26 cellular contexts compared by ENCODE assay signal in genomic region chr2:102632380-102633175, GRCh38. TPM values are rescaled to one million over a fixed set of nuclear protein-coding genes. Genes with fewer than 3 reads are reported as not detected.
DNase-seq lines count a peak whose midpoint lies in the region; ATAC-seq, FAIRE-seq and TF ChIP-seq lines count a peak whose summit lies in the region.
"Had no signal": no experiment of that assay in that cellular context is flagged by ENCODE, and none has a peak within 500 bp of the region (broad histone marks: within the 10 kb centered on the region; RNA-seq: fewer than 3 reads in every experiment).

No MANE protein-coding gene starts in this region.

- H3K79me2 ChIP-seq in GM23338 (replicated peaks; ENCODE audit: insufficient read depth) (no peaks in the 10 kb centered on the region), keratinocyte (ENCODE audit: control insufficient read depth, insufficient read depth, low read length) (no peaks in the 10 kb centered on the region)

- H3K4me1 ChIP-seq in GM23338 (ENCODE audit: insufficient read depth): peaks cover 7% of the 10 kb centered on the region; the same call in 1 of the 2 replicates
- H3K4me1 ChIP-seq in keratinocyte (ENCODE audit: control insufficient read depth, extremely low read depth, insufficient read depth, low read length): peaks cover 16% of the 10 kb centered on the region
- H3K4me1 ChIP-seq: adrenal gland, body of pancreas, SJSA1 had no signal

- H3F3A ChIP-seq in GM23338 (replicated peaks; ENCODE audit: low read depth): no peaks in the 10 kb centered on the region

- H3K4me3 ChIP-seq in GM23338 (no peak overlapping the region), keratinocyte (ENCODE audit: control insufficient read depth in 2 of 3, extremely low read depth in 1 of 3, insufficient read depth in 2 of 3, low read depth in 1 of 3, low read length in 3 of 3) (no peak overlapping the region)
- H3K4me3 ChIP-seq: adrenal gland, body of pancreas, SJSA1 had no signal

- H3K9me1 ChIP-seq in keratinocyte (ENCODE audit: control insufficient read depth, extremely low read depth, insufficient read depth, low read length): no peaks in the 10 kb centered on the region

- FAIRE-seq in keratinocyte (lab: Jason Lieb, UNC): peak; percentile 75

- H3K9me2 ChIP-seq in GM23338 (ENCODE audit: insufficient read depth): no peaks in the 10 kb centered on the region

- H3K4me2 ChIP-seq in GM23338 (0 out of 2 replicates have a peak overlapping the region, but pooled peaks have one; percentile 29), keratinocyte (ENCODE audit: control insufficient read depth, extremely low read depth, insufficient read depth, low read depth, low read length) (peak overlapping the region; percentile 38)

- no peak for DNase-seq in activated CD4-positive, alpha-beta T cell treated with anti-CD3 and anti-CD28 coated beads for 36 hours
- DNase-seq in activated CD4-positive, alpha-beta T cell treated with anti-CD3 and anti-CD28 coated beads, Interleukin-2, amount 10 ng/mL, durations not matched to agents 24 days and 14 days: no peak
- DNase-seq in GM23338 (ENCODE audit: low spot score) (peak; percentile 36), keratinocyte (ENCODE audit: low read depth, low spot score) (peak; percentile 71), NCI-H82 treated with DMSO at 0.1 percent for 48 hours (lab: John Stamatoyannopoulos, UW; ENCODE audit: unreplicated experiment) (no peak)
- DNase-seq in activated effector memory CD4-positive, alpha-beta T cell treated with anti-CD3 and anti-CD28 coated beads, Interleukin-2, amount 50 U/mL, for 16 hours: no peak
- DNase-seq: activated CD4-positive, alpha-beta memory T cell treated with anti-CD3 and anti-CD28 coated beads, Interleukin-2, amount 10 ng/mL, durations not matched to agents 7 days and 5 days; activated effector memory CD4-positive, alpha-beta T cell treated with Interleukin-2 at 50 U/mL for 16 hours; adrenal gland; body of pancreas; IMR-90; NCI-H1048; NCI-H1694 treated with DMSO at 0.1 percent for 48 hours; NCI-H2171; NCI-H524; stimulated activated CD8-positive, alpha-beta memory T cell treated with anti-CD3 and anti-CD28 coated beads, Interleukin-4, amount 100 ng/mL, for 48 hours; stimulated activated naive CD8-positive, alpha-beta T cell treated with anti-CD3 and anti-CD28 coated beads, Interleukin-15, amount 100 ng/mL, for 72 hours; T-cell had no signal

- intact Hi-C loops in activated CD4-positive, alpha-beta T cell treated with anti-CD3 and anti-CD28 coated beads for 36 hours (cut with DNase I, micrococcal nuclease): no loop called here
- intact Hi-C loops in activated CD4-positive, alpha-beta T cell treated with anti-CD3 and anti-CD28 coated beads, Interleukin-2, amount 10 ng/mL, durations not matched to agents 24 days and 14 days (cut with micrococcal nuclease): no loop called here

- H3K27me3 Mint-ChIP-seq in activated CD4-positive, alpha-beta T cell treated with anti-CD3 and anti-CD28 coated beads for 36 hours: no peaks in the 10 kb centered on the region
- peaks cover 15% of the 10 kb centered on the region for H3K27me3 Mint-ChIP-seq in activated CD4-positive, alpha-beta T cell treated with anti-CD3 and anti-CD28 coated beads, Interleukin-2, amount 10 ng/mL, durations not matched to agents 24 days and 14 days
- H3K27me3 Mint-ChIP-seq in GM23338 (ENCODE audit: insufficient read depth, low read depth, poor library complexity): no peaks in the 10 kb centered on the region
- H3K27me3 Mint-ChIP-seq in activated T-helper 17 cell treated with anti-CD3 and anti-CD28 coated beads, Interleukin-2, amount 50 U/mL, for 72 hours: peaks cover 4% of the 10 kb centered on the region

- no peak overlapping the region for H3K27ac Mint-ChIP-seq in activated CD4-positive, alpha-beta T cell treated with anti-CD3 and anti-CD28 coated beads for 36 hours
- no peak overlapping the region for H3K27ac Mint-ChIP-seq in activated CD4-positive, alpha-beta T cell treated with anti-CD3 and anti-CD28 coated beads, Interleukin-2, amount 10 ng/mL, durations not matched to agents 24 days and 14 days
- H3K27ac Mint-ChIP-seq in GM23338: peak overlapping the region; percentile 13; the same call in 1 of the 2 replicates
- H3K27ac Mint-ChIP-seq in activated T-helper 17 cell treated with anti-CD3 and anti-CD28 coated beads, Interleukin-2, amount 50 U/mL, for 72 hours: no peak overlapping the region
- H3K27ac Mint-ChIP-seq: activated CD4-positive, alpha-beta memory T cell treated with anti-CD3 and anti-CD28 coated beads, Interleukin-2, amount 10 ng/mL, durations not matched to agents 7 days and 5 days; CD14-positive monocyte; nephron; T-cell had no signal

- no peak overlapping the region for H3K4me3 Mint-ChIP-seq in activated CD4-positive, alpha-beta T cell treated with anti-CD3 and anti-CD28 coated beads for 36 hours
- H3K4me3 Mint-ChIP-seq in activated CD4-positive, alpha-beta T cell treated with anti-CD3 and anti-CD28 coated beads, Interleukin-2, amount 10 ng/mL, durations not matched to agents 24 days and 14 days: no peak overlapping the region
- H3K4me3 Mint-ChIP-seq in GM23338: no peak overlapping the region
- H3K4me3 Mint-ChIP-seq in activated T-helper 17 cell treated with anti-CD3 and anti-CD28 coated beads, Interleukin-2, amount 50 U/mL, for 72 hours: no peak overlapping the region
- H3K4me3 Mint-ChIP-seq: activated CD4-positive, alpha-beta memory T cell treated with anti-CD3 and anti-CD28 coated beads, Interleukin-2, amount 10 ng/mL, durations not matched to agents 7 days and 5 days; CD14-positive monocyte; nephron; stimulated activated naive CD8-positive, alpha-beta T cell treated with anti-CD3 and anti-CD28 coated beads, Interleukin-15, amount 100 ng/mL, for 72 hours; T-cell had no signal

- no peaks in the 10 kb centered on the region for H4K20me1 ChIP-seq in GM23338 (replicated peaks; ENCODE audit: insufficient read depth)
- H4K20me1 ChIP-seq in keratinocyte (ENCODE audit: control insufficient read depth, extremely low read depth, insufficient read depth, low read length): no peaks in the 10 kb centered on the region

- no peaks in the 10 kb centered on the region for H3K36me3 ChIP-seq in GM23338 (ENCODE audit: insufficient read depth)
- no peaks in the 10 kb centered on the region for H3K36me3 ChIP-seq in keratinocyte (ENCODE audit: control insufficient read depth in 2 of 2, extremely low read depth in 1 of 2, insufficient read depth in 2 of 2, low read length in 2 of 2)
- H3K36me3 ChIP-seq: adrenal gland, SJSA1 had no signal

- peak overlapping the region; percentile 42 for H3K9ac ChIP-seq in keratinocyte (ENCODE audit: control insufficient read depth, extremely low read depth, insufficient read depth, low read length)

- no peaks in the 10 kb centered on the region for H3K36me3 Mint-ChIP-seq in activated CD4-positive, alpha-beta T cell treated with anti-CD3 and anti-CD28 coated beads for 36 hours (ENCODE audit: low read depth)
- no peaks in the 10 kb centered on the region for H3K36me3 Mint-ChIP-seq in activated CD4-positive, alpha-beta T cell treated with anti-CD3 and anti-CD28 coated beads, Interleukin-2, amount 10 ng/mL, durations not matched to agents 24 days and 14 days (ENCODE audit: low read depth)
- H3K36me3 Mint-ChIP-seq in GM23338 (ENCODE audit: low read depth): no peaks in the 10 kb centered on the region
- no peaks in the 10 kb centered on the region for H3K36me3 Mint-ChIP-seq in activated T-helper 17 cell treated with anti-CD3 and anti-CD28 coated beads, Interleukin-2, amount 50 U/mL, for 72 hours (ENCODE audit: low read depth)
- H3K36me3 Mint-ChIP-seq: CD14-positive monocyte, T-cell had no signal

- CTCF ChIA-PET in activated CD4-positive, alpha-beta T cell treated with anti-CD3 and anti-CD28 coated beads for 36 hours (lab: Charles Lee): no interaction called here

- H3K27ac ChIP-seq in GM23338 (ENCODE audit: low read depth) (no peak overlapping the region; the same call in 1 of the 2 replicates), keratinocyte (ENCODE audit: control insufficient read depth, insufficient read depth, low read length) (peak overlapping the region; percentile 81)
- H3K27ac ChIP-seq: 22Rv1, adrenal gland, body of pancreas, SJSA1 had no signal

- H3K27me3 ChIP-seq in GM23338 (ENCODE audit: insufficient read depth): no peaks in the 10 kb centered on the region
- H3K27me3 ChIP-seq in keratinocyte (ENCODE audit: control insufficient read depth, extremely low read depth, insufficient read depth, low read length): no peaks in the 10 kb centered on the region
- H3K27me3 ChIP-seq: adrenal gland, body of pancreas had no signal

- peak; percentile 57 for ATAC-seq in activated CD4-positive, alpha-beta T cell treated with anti-CD3 and anti-CD28 coated beads for 36 hours
- ATAC-seq in GM23338 (peak; percentile 62; the same call in 2 of the 3 replicates), HG03159 (IDR thresholded peaks at IDR 0.05; ENCODE audit: unreplicated experiment) (no peak)
- ATAC-seq in activated T-helper 17 cell treated with anti-CD3 and anti-CD28 coated beads, Interleukin-2, amount 50 U/mL, for 72 hours (replicated peaks): peak; percentile 51
- ATAC-seq: activated CD4-positive, CD25-positive, alpha-beta regulatory T cell treated with anti-CD3 and anti-CD28 coated beads, Interleukin-2, amount 50 U/mL, for 24 hours; body of pancreas; stimulated activated naive CD8-positive, alpha-beta T cell treated with anti-CD3 and anti-CD28 coated beads, Interleukin-15, amount 100 ng/mL, for 72 hours; T-cell had no signal

- TF ChIP-seq CTCF in GM23338 (conservative IDR thresholded peaks at IDR 0.05; ENCODE audit: low read depth in 2 of 2) (no peak), keratinocyte (optimal IDR thresholded peaks at IDR 0.05 in 1 of 3, IDR thresholded peaks at IDR 0.05 in 1 of 3, conservative IDR thresholded peaks at IDR 0.05 in 1 of 3; ENCODE audit: extremely low read depth in 1 of 3, insufficient read depth in 2 of 3, low read length in 3 of 3) (no peak)

- H2AFZ ChIP-seq in GM23338 (peak overlapping the region; percentile 75; the same call in 1 of the 2 replicates), keratinocyte (ENCODE audit: control insufficient read depth, low read length) (peak overlapping the region; percentile 21)

- dilution Hi-C loops in keratinocyte (cut with MboI; ENCODE audit: extremely low pct_ligation_motif_present, low sequenced_read_pairs): no loop called here

- no peaks in the 10 kb centered on the region for H3K9me3 Mint-ChIP-seq in activated CD4-positive, alpha-beta T cell treated with anti-CD3 and anti-CD28 coated beads for 36 hours (ENCODE audit: low read depth)
- no peaks in the 10 kb centered on the region for H3K9me3 Mint-ChIP-seq in activated CD4-positive, alpha-beta T cell treated with anti-CD3 and anti-CD28 coated beads, Interleukin-2, amount 10 ng/mL, durations not matched to agents 24 days and 14 days
- no peaks in the 10 kb centered on the region for H3K9me3 Mint-ChIP-seq in GM23338
- no peaks in the 10 kb centered on the region for H3K9me3 Mint-ChIP-seq in activated T-helper 17 cell treated with anti-CD3 and anti-CD28 coated beads, Interleukin-2, amount 50 U/mL, for 72 hours
- H3K9me3 Mint-ChIP-seq: activated CD4-positive, alpha-beta memory T cell treated with anti-CD3 and anti-CD28 coated beads, Interleukin-2, amount 10 ng/mL, durations not matched to agents 7 days and 5 days; CD14-positive monocyte; nephron; stimulated activated naive CD8-positive, alpha-beta T cell treated with anti-CD3 and anti-CD28 coated beads, Interleukin-15, amount 100 ng/mL, for 72 hours; T-cell had no signal

- H3K9me3 ChIP-seq in keratinocyte (ENCODE audit: control insufficient read depth, low read depth, low read length): no peaks in the 10 kb centered on the region
- H3K9me3 ChIP-seq: adrenal gland, body of pancreas, SJSA1 had no signal

- peaks cover 5% of the 10 kb centered on the region for H3K4me1 Mint-ChIP-seq in activated CD4-positive, alpha-beta T cell treated with anti-CD3 and anti-CD28 coated beads for 36 hours
- peaks cover 3% of the 10 kb centered on the region for H3K4me1 Mint-ChIP-seq in activated CD4-positive, alpha-beta T cell treated with anti-CD3 and anti-CD28 coated beads, Interleukin-2, amount 10 ng/mL, durations not matched to agents 24 days and 14 days
- peaks cover 8% of the 10 kb centered on the region for H3K4me1 Mint-ChIP-seq in GM23338
- no peaks in the 10 kb centered on the region for H3K4me1 Mint-ChIP-seq in activated T-helper 17 cell treated with anti-CD3 and anti-CD28 coated beads, Interleukin-2, amount 50 U/mL, for 72 hours
- H3K4me1 Mint-ChIP-seq: activated CD4-positive, alpha-beta memory T cell treated with anti-CD3 and anti-CD28 coated beads, Interleukin-2, amount 10 ng/mL, durations not matched to agents 7 days and 5 days; CD14-positive monocyte; nephron; T-cell had no signal

- POLR2A ChIA-PET in activated CD4-positive, alpha-beta T cell treated with anti-CD3 and anti-CD28 coated beads for 36 hours (lab: Charles Lee): interaction anchor here (0.5 kb wide), 1 partner anchor 502 kb away, joined by 3 read pairs; no protein-coding TSS in a partner anchor

RNA-seq across cellular contexts. Expression of gene SLC9A2, which starts 13.2 kb away (rescaled TPM):
- under 1 TPM; 0.04 to 0.07 TPM for total RNA-seq in activated CD4-positive, alpha-beta T cell treated with anti-CD3 and anti-CD28 coated beads for 36 hours
- not detected in 2 replicates for total RNA-seq in activated CD4-positive, alpha-beta T cell treated with anti-CD3 and anti-CD28 coated beads, Interleukin-2, amount 10 ng/mL, durations not matched to agents 24 days and 14 days
- 0.08 and 0.24 TPM in 2 replicates for total RNA-seq in GM23338 (2014; rRNA removed; shearing (Covaris generic))
- 0.03 and 0.05 TPM in 2 replicates for polyA plus RNA-seq in GM23338 (2016; fragmentation: Nextera tagmentation; extraction: Ambion mirVana)
- not detected for total RNA-seq in activated T-helper 17 cell treated with anti-CD3 and anti-CD28 coated beads, Interleukin-2, amount 50 U/mL, for 72 hours
- 0.05 to 0.13 TPM (median 0.09 TPM) in 3 replicates for polyA plus RNA-seq in keratinocyte
- 0.05 TPM for polyA plus RNA-seq in keratinocyte (2011; ENCODE audit: low read depth)
- 0.01 and 0.04 TPM in 2 replicates for polyA plus RNA-seq in keratinocyte (2011; cell fraction: cytosol; rRNA removed)
- 0.23 and 0.39 TPM in 2 replicates for polyA plus RNA-seq in keratinocyte (2011; cell fraction: nucleus; rRNA removed)
- polyA plus RNA-seq in keratinocyte (2012; ENCODE audit: low replicate concordance): 0.05 TPM in 1 of 2 replicates, not detected in the other
- polyA minus RNA-seq in keratinocyte: 0.10 TPM in 1 of 3 replicates, not detected in the others
- not detected for polyA minus RNA-seq in keratinocyte (2011; cell fraction: cytosol; rRNA and poly(A)+ RNA removed)
- polyA minus RNA-seq in keratinocyte (2011; cell fraction: nucleus; rRNA and poly(A)+ RNA removed): 0.21 and 1.2 TPM in 2 replicates
- total RNA-seq: activated CD4-positive, alpha-beta memory T cell treated with anti-CD3 and anti-CD28 coated beads, Interleukin-2, amount 10 ng/mL, durations not matched to agents 7 days and 5 days; IMR-90; mononuclear cell; T-cell had no signal
- polyA plus RNA-seq: CD14-positive monocyte, IMR-90 had no signal

Comparison
In these comparisons a context has a peak if more than half of its experiments do, and no peak if none do; other contexts are left out.
1. DNase-seq: peak in GM23338 (single experiment) and keratinocyte (single experiment); none in activated CD4-positive, alpha-beta T cell treated with anti-CD3 and anti-CD28 coated beads for 36 hours (single experiment), activated CD4-positive, alpha-beta T cell treated with anti-CD3 and anti-CD28 coated beads, Interleukin-2, amount 10 ng/mL, durations not matched to agents 24 days and 14 days (single experiment), activated effector memory CD4-positive, alpha-beta T cell treated with anti-CD3 and anti-CD28 coated beads, Interleukin-2, amount 50 U/mL, for 16 hours (single experiment) and NCI-H82 treated with DMSO at 0.1 percent for 48 hours (single experiment).